In the genomic region with DNA sequence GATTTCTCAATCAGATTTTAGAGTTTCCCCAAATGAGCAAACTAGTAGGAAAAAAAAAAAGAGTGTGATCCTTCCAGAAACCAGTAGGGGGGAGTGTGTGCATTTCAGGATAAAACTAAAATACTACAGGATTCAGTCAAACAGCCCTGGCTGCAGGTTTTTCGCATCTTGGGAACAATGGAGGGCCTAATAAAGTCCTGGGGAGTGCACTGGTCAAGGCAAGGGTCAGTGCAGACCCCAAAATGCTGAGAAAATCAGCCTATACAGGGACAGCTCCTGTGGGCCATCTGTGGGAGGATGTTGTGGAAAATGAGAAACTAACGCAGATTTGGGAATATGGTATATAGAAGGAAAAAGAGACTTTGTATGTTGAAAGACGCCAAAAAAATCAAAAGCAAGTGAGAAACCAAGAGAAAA, we compare ENCODE assay signal across 1 cellular context.
TF ChIP-seq lines count a peak whose summit lies in the region.

No MANE protein-coding gene starts in this region.

TF ChIP-seq in GM23338, 12 proteins besides CTCF, POLR2A, EP300 and RAD21 (continued from another document):
- TF ChIP-seq, protein P1, sequence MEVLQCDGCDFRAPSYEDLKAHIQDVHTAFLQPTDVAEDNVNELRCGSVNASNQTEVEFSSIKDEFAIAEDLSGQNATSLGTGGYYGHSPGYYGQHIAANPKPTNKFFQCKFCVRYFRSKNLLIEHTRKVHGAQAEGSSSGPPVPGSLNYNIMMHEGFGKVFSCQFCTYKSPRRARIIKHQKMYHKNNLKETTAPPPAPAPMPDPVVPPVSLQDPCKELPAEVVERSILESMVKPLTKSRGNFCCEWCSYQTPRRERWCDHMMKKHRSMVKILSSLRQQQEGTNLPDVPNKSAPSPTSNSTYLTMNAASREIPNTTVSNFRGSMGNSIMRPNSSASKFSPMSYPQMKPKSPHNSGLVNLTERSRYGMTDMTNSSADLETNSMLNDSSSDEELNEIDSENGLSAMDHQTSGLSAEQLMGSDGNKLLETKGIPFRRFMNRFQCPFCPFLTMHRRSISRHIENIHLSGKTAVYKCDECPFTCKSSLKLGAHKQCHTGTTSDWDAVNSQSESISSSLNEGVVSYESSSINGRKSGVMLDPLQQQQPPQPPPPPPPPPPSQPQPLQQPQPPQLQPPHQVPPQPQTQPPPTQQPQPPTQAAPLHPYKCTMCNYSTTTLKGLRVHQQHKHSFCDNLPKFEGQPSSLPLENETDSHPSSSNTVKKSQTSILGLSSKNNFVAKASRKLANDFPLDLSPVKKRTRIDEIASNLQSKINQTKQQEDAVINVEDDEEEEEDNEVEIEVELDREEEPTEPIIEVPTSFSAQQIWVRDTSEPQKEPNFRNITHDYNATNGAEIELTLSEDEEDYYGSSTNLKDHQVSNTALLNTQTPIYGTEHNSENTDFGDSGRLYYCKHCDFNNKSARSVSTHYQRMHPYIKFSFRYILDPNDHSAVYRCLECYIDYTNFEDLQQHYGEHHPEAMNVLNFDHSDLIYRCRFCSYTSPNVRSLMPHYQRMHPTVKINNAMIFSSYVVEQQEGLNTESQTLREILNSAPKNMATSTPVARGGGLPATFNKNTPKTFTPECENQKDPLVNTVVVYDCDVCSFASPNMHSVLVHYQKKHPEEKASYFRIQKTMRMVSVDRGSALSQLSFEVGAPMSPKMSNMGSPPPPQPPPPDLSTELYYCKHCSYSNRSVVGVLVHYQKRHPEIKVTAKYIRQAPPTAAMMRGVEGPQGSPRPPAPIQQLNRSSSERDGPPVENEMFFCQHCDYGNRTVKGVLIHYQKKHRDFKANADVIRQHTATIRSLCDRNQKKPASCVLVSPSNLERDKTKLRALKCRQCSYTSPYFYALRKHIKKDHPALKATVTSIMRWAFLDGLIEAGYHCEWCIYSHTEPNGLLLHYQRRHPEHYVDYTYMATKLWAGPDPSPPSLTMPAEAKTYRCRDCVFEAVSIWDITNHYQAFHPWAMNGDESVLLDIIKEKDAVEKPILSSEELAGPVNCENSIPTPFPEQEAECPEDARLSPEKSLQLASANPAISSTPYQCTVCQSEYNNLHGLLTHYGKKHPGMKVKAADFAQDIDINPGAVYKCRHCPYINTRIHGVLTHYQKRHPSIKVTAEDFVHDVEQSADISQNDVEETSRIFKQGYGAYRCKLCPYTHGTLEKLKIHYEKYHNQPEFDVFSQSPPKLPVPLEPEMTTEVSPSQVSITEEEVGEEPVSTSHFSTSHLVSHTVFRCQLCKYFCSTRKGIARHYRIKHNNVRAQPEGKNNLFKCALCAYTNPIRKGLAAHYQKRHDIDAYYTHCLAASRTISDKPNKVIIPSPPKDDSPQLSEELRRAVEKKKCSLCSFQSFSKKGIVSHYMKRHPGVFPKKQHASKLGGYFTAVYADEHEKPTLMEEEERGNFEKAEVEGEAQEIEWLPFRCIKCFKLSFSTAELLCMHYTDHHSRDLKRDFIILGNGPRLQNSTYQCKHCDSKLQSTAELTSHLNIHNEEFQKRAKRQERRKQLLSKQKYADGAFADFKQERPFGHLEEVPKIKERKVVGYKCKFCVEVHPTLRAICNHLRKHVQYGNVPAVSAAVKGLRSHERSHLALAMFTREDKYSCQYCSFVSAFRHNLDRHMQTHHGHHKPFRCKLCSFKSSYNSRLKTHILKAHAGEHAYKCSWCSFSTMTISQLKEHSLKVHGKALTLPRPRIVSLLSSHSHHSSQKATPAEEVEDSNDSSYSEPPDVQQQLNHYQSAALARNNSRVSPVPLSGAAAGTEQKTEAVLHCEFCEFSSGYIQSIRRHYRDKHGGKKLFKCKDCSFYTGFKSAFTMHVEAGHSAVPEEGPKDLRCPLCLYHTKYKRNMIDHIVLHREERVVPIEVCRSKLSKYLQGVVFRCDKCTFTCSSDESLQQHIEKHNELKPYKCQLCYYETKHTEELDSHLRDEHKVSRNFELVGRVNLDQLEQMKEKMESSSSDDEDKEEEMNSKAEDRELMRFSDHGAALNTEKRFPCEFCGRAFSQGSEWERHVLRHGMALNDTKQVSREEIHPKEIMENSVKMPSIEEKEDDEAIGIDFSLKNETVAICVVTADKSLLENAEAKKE (CRISPR knock-in tag; IDR thresholded peaks at IDR 0.05): no peak
- TF ChIP-seq, protein P2, sequence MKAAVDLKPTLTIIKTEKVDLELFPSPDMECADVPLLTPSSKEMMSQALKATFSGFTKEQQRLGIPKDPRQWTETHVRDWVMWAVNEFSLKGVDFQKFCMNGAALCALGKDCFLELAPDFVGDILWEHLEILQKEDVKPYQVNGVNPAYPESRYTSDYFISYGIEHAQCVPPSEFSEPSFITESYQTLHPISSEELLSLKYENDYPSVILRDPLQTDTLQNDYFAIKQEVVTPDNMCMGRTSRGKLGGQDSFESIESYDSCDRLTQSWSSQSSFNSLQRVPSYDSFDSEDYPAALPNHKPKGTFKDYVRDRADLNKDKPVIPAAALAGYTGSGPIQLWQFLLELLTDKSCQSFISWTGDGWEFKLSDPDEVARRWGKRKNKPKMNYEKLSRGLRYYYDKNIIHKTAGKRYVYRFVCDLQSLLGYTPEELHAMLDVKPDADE (IDR thresholded peaks at IDR 0.05): no peak
- TF ChIP-seq NANOG (IDR thresholded peaks at IDR 0.05; ENCODE audit: borderline replicate concordance): no peak
- TF ChIP-seq CREB1 (CRISPR knock-in tag; IDR thresholded peaks at IDR 0.05; ENCODE audit: low read depth): no peak
- no peak for TF ChIP-seq EZH2phosphoT487 (IDR thresholded peaks at IDR 0.05; ENCODE audit: unreplicated experiment)
- TF ChIP-seq REST (IDR thresholded peaks at IDR 0.05; ENCODE audit: unreplicated experiment): no peak
- no peak for TF ChIP-seq ZNF114 (CRISPR knock-in tag; IDR thresholded peaks at IDR 0.05)
